ENCODE assay signal across 18 cellular contexts in the genomic region with DNA sequence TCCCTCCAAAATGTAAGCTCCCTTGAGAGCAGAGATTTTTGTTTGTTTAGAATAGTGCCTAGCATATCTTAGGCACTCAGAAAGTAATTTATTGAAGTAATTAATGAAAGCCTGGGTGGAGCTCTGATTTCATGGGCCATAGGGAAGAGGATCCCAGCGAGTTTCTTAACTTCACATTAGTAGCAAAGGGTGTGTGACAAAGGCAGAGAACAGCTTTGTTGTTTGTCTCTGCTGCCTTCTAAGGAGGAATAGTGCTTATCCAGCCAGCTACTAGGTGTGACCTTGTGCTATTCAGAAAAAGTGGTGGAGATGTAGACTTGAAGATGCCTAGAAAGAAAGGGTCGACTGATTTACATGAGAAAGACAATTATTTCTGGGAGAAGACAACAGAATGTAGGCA.
DNase-seq lines count a peak whose midpoint lies in the region; ATAC-seq and TF ChIP-seq lines count a peak whose summit lies in the region.
"Had no signal": no experiment of that assay in that cellular context is flagged by ENCODE, and none has a peak within 500 bp of the region (broad histone marks: within the 10 kb centered on the region; RNA-seq: fewer than 3 reads in every experiment).

No MANE protein-coding gene starts in this region.

- dilution Hi-C loops in IMR-90 (cut with HindIII; ENCODE audit: low sequenced_read_pairs, unreplicated experiment): no loop called here

- no peaks in the 10 kb centered on the region for H3K36me3 Mint-ChIP-seq in endodermal cell (ENCODE audit: low read depth)
- H3K36me3 Mint-ChIP-seq: IgD-negative memory B cell had no signal

- CTCF ChIA-PET in IMR-90 (lab: Yijun Ruan, JAX): interaction anchor here (0.7 to 0.9 kb wide), 2 partner anchors 13 to 102 kb away, joined by 3 to 4 read pairs; no protein-coding TSS in a partner anchor

- no peak overlapping the region for H2AK9ac ChIP-seq in IMR-90 (replicated peaks; ENCODE audit: low read depth, low read length, poor library complexity)

- TF ChIP-seq RAD21 in IMR-90 (IDR thresholded peaks at IDR 0.05; ENCODE audit: low read length): no peak

- no peak overlapping the region for H3K56ac ChIP-seq in IMR-90 (ENCODE audit: extremely low read depth, insufficient read depth, low read length)

- no peaks in the 10 kb centered on the region for H3K9me3 Mint-ChIP-seq in endodermal cell
- H3K9me3 Mint-ChIP-seq: IgD-negative memory B cell had no signal

- TF ChIP-seq CTCF in cardiac muscle cell (IDR thresholded peaks at IDR 0.05; ENCODE audit: low read depth, low read length): no peak
- no peak for TF ChIP-seq CTCF in IMR-90 (conservative IDR thresholded peaks at IDR 0.05; ENCODE audit: low read depth, low read length)
- TF ChIP-seq CTCF in endodermal cell (conservative IDR thresholded peaks at IDR 0.05): no peak
- TF ChIP-seq CTCF in gastrocnemius medialis (IDR thresholded peaks at IDR 0.05 in 4 of 5, conservative IDR thresholded peaks at IDR 0.05 in 1 of 5): no peak
- no peak for TF ChIP-seq CTCF in coronary artery (IDR thresholded peaks at IDR 0.05)

- H4K8ac ChIP-seq in IMR-90 (ENCODE audit: low read depth in 2 of 2, low read length in 2 of 2): 0 out of 4 replicates have a peak overlapping the region, but pooled peaks of 1 of the 2 experiments have one; percentile 11

- H3K9me3 ChIP-seq in cardiac muscle cell (ENCODE audit: low read depth) (no peaks in the 10 kb centered on the region), IMR-90 (ENCODE audit: control insufficient read depth, insufficient read depth, low read length) (no peaks in the 10 kb centered on the region), endodermal cell (ENCODE audit: control insufficient read depth, low read length) (no peaks in the 10 kb centered on the region), gastrocnemius medialis (no peaks in the 10 kb centered on the region)
- H3K9me3 ChIP-seq: SJCRH30 had no signal

- H3K4me2 ChIP-seq in IMR-90 (ENCODE audit: low read depth, low read length): no peak overlapping the region
- H3K4me2 ChIP-seq: KMS-11 had no signal

- no peak for TF ChIP-seq POLR2A in IMR-90 (IDR thresholded peaks at IDR 0.05; ENCODE audit: low read depth, low read length)
- TF ChIP-seq POLR2A in gastrocnemius medialis (IDR thresholded peaks at IDR 0.05): no peak

- H3K27me3 ChIP-seq in cardiac muscle cell (no peaks in the 10 kb centered on the region), IMR-90 (ENCODE audit: control insufficient read depth, insufficient read depth, low read length) (no peaks in the 10 kb centered on the region), endodermal cell (ENCODE audit: control insufficient read depth, insufficient read depth, low read length, poor library complexity, severe bottlenecking) (no peaks in the 10 kb centered on the region), gastrocnemius medialis (no peaks in the 10 kb centered on the region)
- H3K27me3 ChIP-seq: SJCRH30 had no signal

- 0 out of 2 replicates have a peak overlapping the region, but pooled peaks have one; percentile 21 for H4K91ac ChIP-seq in IMR-90 (ENCODE audit: insufficient read depth, low read depth, low read length)

- intact Hi-C loops in Right ventricle myocardium superior (cut with DNase I): loop anchor here (5.0 kb wide), 1 partner anchor 35 kb away; no protein-coding TSS in a partner anchor
- intact Hi-C loops in IMR-90 (cut with micrococcal nuclease): no loop called here
- intact Hi-C loops in gastrocnemius medialis (cut with DNase I; ENCODE audit: low total_unique reads): no loop called here

- DNase-seq in cardiac muscle cell (ENCODE audit: low read depth in 1 of 2, low spot score in 1 of 2) (no peak), Right ventricle myocardium superior (no peak), IMR-90 (no peak), endodermal cell (no peak), gastrocnemius medialis (no peak), coronary artery (ENCODE audit: low spot score) (no peak)
- DNase-seq: 8988T, ACHN, H7, MM.1S, NCI-H2029, NCI-H2227 treated with DMSO at 0.1 percent for 48 hours, NCI-H510A had no signal

- ATAC-seq in Right ventricle myocardium superior (ENCODE audit: poor library complexity) (no peak), IMR-90 (ENCODE audit: low read depth) (no peak), gastrocnemius medialis (no peak), HG02610 (IDR thresholded peaks at IDR 0.05; ENCODE audit: unreplicated experiment) (no peak), HG02571 (IDR thresholded peaks at IDR 0.05; ENCODE audit: unreplicated experiment) (no peak)

- H2BK5ac ChIP-seq in IMR-90 (ENCODE audit: low read depth, low read length, poor library complexity, severe bottlenecking): no peak overlapping the region

- no peak overlapping the region for H3K4ac ChIP-seq in IMR-90 (ENCODE audit: low read depth, low read length)

- no peak overlapping the region for H3K9ac ChIP-seq in IMR-90 (ENCODE audit: low read depth, low read length)
- H3K9ac ChIP-seq in endodermal cell (ENCODE audit: extremely low read depth, low read length, poor library complexity, severe bottlenecking): no peak overlapping the region
- H3K9ac ChIP-seq: KMS-11 had no signal

- H3K4me3 ChIP-seq in cardiac muscle cell (no peak overlapping the region), IMR-90 (ENCODE audit: insufficient read depth, low read depth, low read length) (no peak overlapping the region), endodermal cell (ENCODE audit: low read length) (no peak overlapping the region), gastrocnemius medialis (no peak overlapping the region), coronary artery (no peak overlapping the region)
- H3K4me3 ChIP-seq: SJCRH30 had no signal

- no peak overlapping the region for H3K14ac ChIP-seq in IMR-90 (replicated peaks; ENCODE audit: low read depth, low read length)

- peak overlapping the region; percentile 3 for H3K27ac Mint-ChIP-seq in endodermal cell
- H3K27ac Mint-ChIP-seq: IgD-negative memory B cell had no signal

- H3K4me1 Mint-ChIP-seq in endodermal cell: peaks cover 9% of the 10 kb centered on the region

- H3K79me1 ChIP-seq in IMR-90 (ENCODE audit: low read depth in 1 of 2, low read length in 2 of 2): peaks cover 26 to 32% of the 10 kb centered on the region in 2 experiments

- no peak overlapping the region for H3K18ac ChIP-seq in IMR-90 (ENCODE audit: low read depth, low read length)

- no peaks in the 10 kb centered on the region for H3K27me3 Mint-ChIP-seq in endodermal cell (ENCODE audit: insufficient read depth)
- H3K27me3 Mint-ChIP-seq: IgD-negative memory B cell had no signal

- POLR2A ChIA-PET in IMR-90 (lab: Charles Lee; ENCODE audit: unreplicated experiment): no interaction called here

- BruUV-seq in IMR-90 (replicated peaks; lab: Mats Ljungman, UMichigan): no TSS peak

- H2AK5ac ChIP-seq in IMR-90 (ENCODE audit: low read depth, low read length): no peak overlapping the region

- H3K27ac ChIP-seq in cardiac muscle cell (peak overlapping the region; percentile 43), IMR-90 (ENCODE audit: insufficient read depth, low read length) (no peak overlapping the region), endodermal cell (ENCODE audit: low read depth, low read length) (no peak overlapping the region), gastrocnemius medialis (peak overlapping the region; percentile 11 to 60 (median 43)), coronary artery (no peak overlapping the region)
- H3K27ac ChIP-seq: KMS-11, SJCRH30 had no signal

- no peak overlapping the region for H3K23ac ChIP-seq in IMR-90 (ENCODE audit: low read depth, low read length)

- no peak overlapping the region for H2BK20ac ChIP-seq in IMR-90 (ENCODE audit: low read depth, low read length)

- H3K4me1 ChIP-seq in cardiac muscle cell (ENCODE audit: low read depth) (peaks cover 46% of the 10 kb centered on the region), IMR-90 (ENCODE audit: control insufficient read depth, insufficient read depth, low read length) (peaks cover 5% of the 10 kb centered on the region; the same call in 1 of the 2 replicates), endodermal cell (ENCODE audit: control insufficient read depth, insufficient read depth, low read length) (peaks cover 2% of the 10 kb centered on the region), gastrocnemius medialis (peaks cover 53 to 54% of the 10 kb centered on the region in 2 donors)

- no peak overlapping the region for H4K5ac ChIP-seq in IMR-90 (ENCODE audit: low read depth, low read length)

- peaks cover 5% of the 10 kb centered on the region; the same call in 1 of the 2 replicates for H3K9me1 ChIP-seq in IMR-90 (ENCODE audit: insufficient read depth, low read length)

- in situ Hi-C loops in IMR-90 (cut with MboI; ENCODE audit: low sequenced_read_pairs) (no loop called here), gastrocnemius medialis (cut with MboI; ENCODE audit: low sequenced_read_pairs in 4 of 4) (no loop called here)

- no peak overlapping the region for H2AFZ ChIP-seq in IMR-90 (replicated peaks; ENCODE audit: low read length, poor library complexity)

- no peak overlapping the region for H2BK120ac ChIP-seq in IMR-90 (ENCODE audit: low read depth, low read length)

- no CpG with 5 or more reads among the region's 2 CpGs for WGBS in IMR-90 (ENCODE audit: extremely low coverage in 2 of 2, insufficient read length in 1 of 2), 2 experiments
- 70 to 73% methylated on average over 2 of the region's 2 CpGs for WGBS in endodermal cell (ENCODE audit: insufficient coverage in 1 of 2, insufficient read length in 1 of 2), 2 experiments

- no peak overlapping the region for H3K4me3 Mint-ChIP-seq in endodermal cell
- H3K4me3 Mint-ChIP-seq: IgD-negative memory B cell had no signal

- H2BK15ac ChIP-seq in IMR-90 (ENCODE audit: low read depth, low read length): no peak overlapping the region

- H3K36me3 ChIP-seq in cardiac muscle cell (no peaks in the 10 kb centered on the region), IMR-90 (ENCODE audit: control insufficient read depth, insufficient read depth, low read length) (no peaks in the 10 kb centered on the region), endodermal cell (ENCODE audit: control insufficient read depth, insufficient read depth, low read length) (no peaks in the 10 kb centered on the region), gastrocnemius medialis (no peaks in the 10 kb centered on the region)
- H3K36me3 ChIP-seq: SJCRH30 had no signal

- no peaks in the 10 kb centered on the region for H4K20me1 ChIP-seq in IMR-90 (ENCODE audit: insufficient read depth, low read length)

TF ChIP-seq in IMR-90, 13 proteins besides CTCF, POLR2A, EP300 and RAD21 (continues in another document):
- TF ChIP-seq RCOR1 (IDR thresholded peaks at IDR 0.05; ENCODE audit: insufficient replicate concordance, low read length) (no peak), RFX5 (IDR thresholded peaks at IDR 0.05; ENCODE audit: low read depth, low read length) (no peak), MAZ (IDR thresholded peaks at IDR 0.05; ENCODE audit: borderline replicate concordance, low read depth, low read length) (no peak), FOS (IDR thresholded peaks at IDR 0.05; ENCODE audit: low read depth, low read length) (no peak), CHD1 (IDR thresholded peaks at IDR 0.05; ENCODE audit: low read depth, low read length) (no peak)

Comparison
In these comparisons a context has a peak if more than half of its experiments do, and no peak if none do; other contexts are left out.
1. H3K27ac ChIP-seq: peak in cardiac muscle cell (single experiment) and gastrocnemius medialis (4 of 4); none in IMR-90 (single experiment), endodermal cell (single experiment) and coronary artery (0 of 2).